Comparison of ENCODE assay signal across 8 cellular contexts in the genomic region with DNA sequence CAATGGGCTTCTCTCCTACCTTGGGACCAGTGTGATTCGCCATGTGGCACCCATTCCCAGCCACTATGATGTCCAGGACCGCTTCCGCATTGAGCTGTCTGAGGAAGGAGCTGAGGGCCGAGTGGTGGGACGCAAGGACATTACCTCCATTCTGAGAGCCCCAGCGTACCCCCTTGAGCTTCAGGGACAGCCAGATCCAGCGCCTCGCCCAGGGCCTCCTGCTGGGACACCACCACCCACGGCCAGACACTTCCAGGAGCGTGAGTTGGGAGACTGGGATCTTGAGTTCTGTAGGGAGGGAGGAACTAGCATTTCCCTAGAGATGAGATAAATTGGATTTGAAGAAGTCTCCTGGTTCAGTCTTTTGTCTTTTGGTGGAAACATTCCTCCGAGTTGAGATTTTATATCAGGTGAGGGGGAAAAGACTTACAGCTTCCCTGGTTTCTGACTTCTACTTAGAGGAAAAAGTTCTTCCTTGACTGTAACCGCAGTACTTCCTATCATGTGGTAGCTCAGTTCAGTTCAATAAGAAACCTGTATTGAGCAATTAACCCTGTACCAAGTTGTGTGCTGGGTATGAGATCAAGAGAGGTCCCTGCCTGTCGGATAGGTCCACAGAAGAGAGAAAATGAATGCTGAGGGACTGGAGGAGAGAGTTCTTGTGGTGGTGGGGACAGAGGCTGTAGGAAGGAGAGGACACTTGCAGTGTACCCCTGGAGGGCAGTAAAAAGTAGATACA. TPM values are rescaled to one million over a fixed set of nuclear protein-coding genes. Genes with fewer than 3 reads are reported as not detected.
DNase-seq lines count a peak whose midpoint lies in the region; ATAC-seq and TF ChIP-seq lines count a peak whose summit lies in the region.

No MANE protein-coding gene starts in this region.

- no peaks in the 10 kb centered on the region for H4K20me1 ChIP-seq in PC-9 (ENCODE audit: insufficient read depth)

- H3K4me1 Mint-ChIP-seq in effector memory CD8-positive, alpha-beta T cell (ENCODE audit: low read depth in 2 of 2): peaks cover 17 to 22% of the 10 kb centered on the region in 2 donors

- no peaks in the 10 kb centered on the region for H3K27me3 ChIP-seq in PC-9 (ENCODE audit: insufficient read depth, low read depth)
- no peaks in the 10 kb centered on the region for H3K27me3 ChIP-seq in sigmoid colon

- no peaks in the 10 kb centered on the region for H3K79me2 ChIP-seq in PC-9 (ENCODE audit: low read depth)

- no peak overlapping the region for H2AFZ ChIP-seq in PC-9

- H3K9me2 ChIP-seq in PC-9 (ENCODE audit: insufficient read depth): no peaks in the 10 kb centered on the region

- H3K9me3 Mint-ChIP-seq in effector memory CD8-positive, alpha-beta T cell: no peaks in the 10 kb centered on the region

- no peak for TF ChIP-seq EP300 in sigmoid colon (IDR thresholded peaks at IDR 0.05)

- no TSS peak for BruUV-seq in PC-9 (replicated peaks; lab: Mats Ljungman, UMichigan)

- no peaks in the 10 kb centered on the region for H3K9me3 ChIP-seq in PC-9 (ENCODE audit: insufficient read depth, low read depth)
- no peaks in the 10 kb centered on the region for H3K9me3 ChIP-seq in sigmoid colon

- no peak overlapping the region for H3K27ac ChIP-seq in PC-9
- no peak overlapping the region for H3K27ac ChIP-seq in sigmoid colon

- intact Hi-C loops in PC-9 (cut with micrococcal nuclease; ENCODE audit: unreplicated experiment) (loop anchor here (2.0 kb wide), 1 partner anchor 59 kb away; the partner anchor contains the start of gene GNB2), sigmoid colon (cut with DNase I) (loop anchor here (10.0 kb wide), 1 partner anchor 261 kb away; the partner anchor contains the start of gene SRRT)

- no peak for TF ChIP-seq POLR2A in sigmoid colon (IDR thresholded peaks at IDR 0.05)

- H3K4me3 ChIP-seq in PC-9 (peak overlapping the region; percentile 74; the same call in 1 of the 2 replicates), sigmoid colon (peak overlapping the region in 3 of 4 donors; percentile 57 to 91 (median 84))

- no peak for ATAC-seq in effector memory CD8-positive, alpha-beta T cell (replicated peaks)

- WGBS in sigmoid colon, 2 donors: 85 to 88% methylated on average over 13 of the region's 13 CpGs

- POLR2A ChIA-PET in PC-9 (lab: Charles Lee; ENCODE audit: unreplicated experiment): interaction anchor here (1.6 kb wide), 1 partner anchor 59 kb away, joined by 7 read pairs; no protein-coding TSS in a partner anchor

- H3K36me3 ChIP-seq in PC-9 (ENCODE audit: low read depth) (no peaks in the 10 kb centered on the region), sigmoid colon (peaks cover 0 to 12% (median 0%) of the 10 kb centered on the region in 4 donors)

- H3K4me2 ChIP-seq in PC-9: peak overlapping the region; percentile 96

- H3K27ac Mint-ChIP-seq in effector memory CD8-positive, alpha-beta T cell: peak overlapping the region in 1 of 2 donors; percentile 46

- H3K27me3 Mint-ChIP-seq in effector memory CD8-positive, alpha-beta T cell: no peaks in the 10 kb centered on the region

- TF ChIP-seq CTCF in PC-9 (conservative IDR thresholded peaks at IDR 0.05) (no peak), sigmoid colon (IDR thresholded peaks at IDR 0.05) (no peak)

- peaks cover 20% of the 10 kb centered on the region for H3K36me3 Mint-ChIP-seq in effector memory CD8-positive, alpha-beta T cell (ENCODE audit: insufficient read depth)

- H3K4me1 ChIP-seq in PC-9 (replicated peaks; ENCODE audit: insufficient read depth): peaks cover 5% of the 10 kb centered on the region
- H3K4me1 ChIP-seq in sigmoid colon: peaks cover 0 to 16% (median 13%) of the 10 kb centered on the region in 4 donors

- CTCF ChIA-PET in PC-9 (lab: Charles Lee): interaction anchor here (1.7 kb wide), 1 partner anchor 25 kb away, joined by 12 read pairs; no protein-coding TSS in a partner anchor

- peaks cover 15% of the 10 kb centered on the region; the same call in 1 of the 2 replicates for H3F3A ChIP-seq in PC-9 (ENCODE audit: insufficient read depth, low read depth)

- DNase-seq in GF-D8 (lab: John Stamatoyannopoulos, UW): peak; percentile 85
- DNase-seq in PC-9: no peak
- DNase-seq in effector memory CD8-positive, alpha-beta T cell: no peak
- no peak for DNase-seq in sigmoid colon
- DNase-seq in NCI-H1105 treated with DMSO at 0.1 percent for 48 hours (lab: John Stamatoyannopoulos, UW): no peak
- DNase-seq in nucleus accumbens (lab: John Stamatoyannopoulos, UW): no peak
- no peak for DNase-seq in activated CD8-positive, alpha-beta memory T cell treated with anti-CD3 and anti-CD28 coated beads, Interleukin-2, amount 50 U/mL, for 48 hours
- no peak for DNase-seq in kidney glomerular epithelial cell (lab: John Stamatoyannopoulos, UW)

- H3K4me3 Mint-ChIP-seq in effector memory CD8-positive, alpha-beta T cell: peak overlapping the region; percentile 98

RNA-seq across cellular contexts. Expression of gene MOSPD3, which starts 1.3 kb away (rescaled TPM):
- total RNA-seq in PC-9 (2021) (38.1 and 38.8 TPM in 2 replicates), sigmoid colon (10 to 100 TPM in 3 of 4 donors, 1 to 10 TPM in 1; 8.0 to 16.4 (median 12.0) TPM)
- 10 to 100 TPM; 18.0 to 19.2 (median 18.7) TPM for polyA plus RNA-seq in sigmoid colon

RNA-seq across cellular contexts. Expression of gene PCOLCE, which starts 11.5 kb away (rescaled TPM):
- total RNA-seq in PC-9 (2021) (25.1 and 35.2 TPM in 2 replicates), sigmoid colon (10 to 100 TPM; 14.3 to 76.4 (median 21.4) TPM)
- polyA plus RNA-seq in sigmoid colon: 10 to 100 TPM in 2 of 3 donors, 1 to 10 TPM in 1; 2.3 to 36.7 (median 10.8) TPM

RNA-seq across cellular contexts. Expression of gene FBXO24, which starts 27.5 kb away (rescaled TPM):
- 2.7 and 4.6 TPM in 2 replicates for total RNA-seq in PC-9 (2021)
- 1 to 10 TPM in 1 of 4 donors, under 1 TPM in 2, not detected in 1; 0.27 to 2.8 (median 0.71) TPM for total RNA-seq in sigmoid colon
- 1 to 10 TPM in 1 of 3 donors, under 1 TPM in 2; 0.46 to 1.2 (median 0.95) TPM for polyA plus RNA-seq in sigmoid colon

RNA-seq across cellular contexts. Expression of gene LRCH4, which starts 27.7 kb away (rescaled TPM):
- total RNA-seq in PC-9 (2021) (86.6 and 89.6 TPM in 2 replicates), sigmoid colon (10 to 100 TPM; 28.9 to 74.5 (median 42.9) TPM)
- polyA plus RNA-seq in sigmoid colon: 10 to 100 TPM; 28.2 to 92.3 (median 40.7) TPM

RNA-seq across cellular contexts. Expression of gene TFR2, which starts 27.7 kb away (rescaled TPM):
- total RNA-seq in PC-9 (2021): 4.8 and 6.2 TPM in 2 replicates
- under 1 TPM in 1 of 4 donors, not detected in 3; 0.71 TPM for total RNA-seq in sigmoid colon
- polyA plus RNA-seq in sigmoid colon: 1 to 10 TPM in 1 of 3 donors, not detected in 2; 2.2 TPM
